10 cellular contexts compared by ENCODE assay signal in the genomic region with DNA sequence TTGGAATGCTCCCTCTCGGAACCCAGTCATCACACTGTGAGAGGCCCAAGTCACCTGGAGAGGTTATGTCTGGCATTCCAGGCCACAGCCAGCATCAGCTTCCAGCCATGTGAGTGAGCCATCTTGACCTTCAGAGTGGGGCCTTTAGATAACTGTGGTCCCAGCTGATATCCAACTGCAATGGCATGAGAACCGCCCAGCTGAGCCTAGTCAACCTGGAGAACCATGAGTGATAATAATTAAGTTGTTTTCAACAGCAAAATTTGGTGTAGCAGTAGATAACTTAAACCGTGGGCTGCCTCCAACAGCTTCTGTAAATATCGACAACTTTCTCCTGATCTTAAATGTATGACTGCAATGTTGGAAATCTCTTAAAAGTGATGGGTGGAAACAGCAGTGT. TPM values are rescaled to one million over a fixed set of nuclear protein-coding genes. Genes with fewer than 3 reads are reported as not detected.
"Had no signal": no experiment of that assay in that cellular context is flagged by ENCODE, and none has a peak within 500 bp of the region (broad histone marks: within the 10 kb centered on the region; RNA-seq: fewer than 3 reads in every experiment).

No MANE protein-coding gene starts in this region.

- ATAC-seq: HCT116, K562 had no signal

- FAIRE-seq: K562 had no signal

- H3K4me3 ChIP-seq: HAP-1, K562 had no signal

- H3K27ac ChIP-seq: HL-60 had no signal

- H3K36me3 ChIP-seq: HAP-1 had no signal

- H3K4me1 ChIP-seq: HAP-1 had no signal

- H3K9me3 ChIP-seq: HAP-1 had no signal

- DNase-seq: GOT3, H7, IMR-90, KG1 had no signal

RNA-seq across cellular contexts. Expression of a gene that starts 30.7 kb away (rescaled TPM):
- total RNA-seq: H4, H7, HT1080, IMR-90, K562 had no signal
- polyA plus RNA-seq: IMR-90, K562 had no signal
